ENCODE assay signal across 9 cellular contexts in the genomic region with DNA sequence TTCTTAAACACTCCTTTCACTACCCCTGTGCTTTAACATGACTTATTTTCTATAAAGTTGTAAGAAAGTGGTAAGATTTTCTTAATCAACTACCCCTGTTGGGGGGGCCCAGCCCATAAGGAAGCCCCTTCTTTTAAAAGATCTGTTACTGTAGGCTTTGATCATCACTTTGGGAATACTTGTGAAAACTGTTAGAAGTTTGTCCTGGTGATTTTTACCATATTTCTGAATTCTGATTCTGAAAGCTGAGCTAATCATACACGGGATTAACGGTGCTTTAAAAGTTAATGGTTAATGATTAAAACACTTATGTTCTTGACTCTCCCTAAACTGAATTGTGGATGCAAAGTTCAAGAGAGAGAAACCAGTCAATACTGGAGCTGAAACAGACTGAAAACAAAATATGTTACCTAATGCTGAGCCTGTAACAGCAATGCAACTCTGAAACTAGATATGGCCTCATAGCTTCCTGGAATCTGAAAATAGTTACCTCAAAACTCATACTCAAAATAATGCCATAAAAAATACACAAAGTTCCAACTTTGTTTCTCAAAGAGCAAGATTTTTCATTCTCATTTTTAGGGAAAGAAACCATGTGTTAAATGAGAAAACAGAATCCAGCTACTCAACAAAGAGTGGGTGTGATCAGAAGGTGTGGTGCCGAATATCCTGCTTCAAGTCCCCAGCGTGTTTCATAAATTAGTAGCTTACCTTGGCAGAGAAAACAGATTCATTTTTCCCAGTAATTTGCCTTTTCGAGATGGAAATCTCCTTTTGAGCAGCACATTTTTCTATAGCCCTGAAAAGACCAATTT.
DNase-seq lines count a peak whose midpoint lies in the region; ATAC-seq and FAIRE-seq lines count a peak whose summit lies in the region.
"Had no signal": no experiment of that assay in that cellular context is flagged by ENCODE, and none has a peak within 500 bp of the region (broad histone marks: within the 10 kb centered on the region; RNA-seq: fewer than 3 reads in every experiment).

No MANE protein-coding gene starts in this region.

- H3K27me3 ChIP-seq in adipocyte (replicated peaks; ENCODE audit: control insufficient read depth, insufficient read depth, low read length) (no peaks in the 10 kb centered on the region), muscle layer of duodenum (ENCODE audit: low read depth, low read length) (no peaks in the 10 kb centered on the region)

- H3K36me3 Mint-ChIP-seq in stimulated activated memory B cell treated with anti-CD40 and anti-IgM and Interleukin-4, amounts not matched to agents 10 μg/mL and 1 μg/mL and 100 μg/mL, for 72 hours: no peaks in the 10 kb centered on the region
- H3K36me3 Mint-ChIP-seq: naive B cell had no signal

- H3K9me3 Mint-ChIP-seq in stimulated activated memory B cell treated with anti-CD40 and anti-IgM and Interleukin-4, amounts not matched to agents 10 μg/mL and 1 μg/mL and 100 μg/mL, for 72 hours: no peaks in the 10 kb centered on the region
- H3K9me3 Mint-ChIP-seq: naive B cell had no signal

- peak overlapping the region; percentile 61 for H3K4me3 ChIP-seq in adipocyte (ENCODE audit: low read length)
- H3K4me3 ChIP-seq in muscle layer of duodenum (ENCODE audit: low read depth in 1 of 2, low read length in 2 of 2): peak overlapping the region in 1 of 2 donors; percentile 5

- H3K4me1 ChIP-seq in adipocyte (ENCODE audit: control insufficient read depth, insufficient read depth, low read length) (peaks cover 59% of the 10 kb centered on the region), muscle layer of duodenum (ENCODE audit: control insufficient read depth in 1 of 2, insufficient read depth in 2 of 2, low read length in 2 of 2) (peaks cover 4 to 5% of the 10 kb centered on the region in 2 donors)

- H3K27ac ChIP-seq in muscle layer of duodenum (ENCODE audit: low read length): peak overlapping the region; percentile 72

- FAIRE-seq in GM18507 (lab: Jason Lieb, UNC): no peak

- H3K9ac ChIP-seq in adipocyte (ENCODE audit: low read length): peak overlapping the region; percentile 85

- H3K36me3 ChIP-seq in adipocyte (ENCODE audit: control insufficient read depth, insufficient read depth, low read length, severe bottlenecking): no peaks in the 10 kb centered on the region
- H3K36me3 ChIP-seq in muscle layer of duodenum (ENCODE audit: control insufficient read depth in 1 of 2, insufficient read depth in 2 of 2, low read length in 2 of 2): no peaks in the 10 kb centered on the region

- DNase-seq in GM18507 (ENCODE audit: extremely low spot score, insufficient read length, low read depth): peak; percentile 26
- DNase-seq in adipocyte (ENCODE audit: low read depth): peak; percentile 79
- no peak for DNase-seq in COLO829 (ENCODE audit: low spot score)
- DNase-seq in activated naive CD4-positive, alpha-beta T cell treated with Interleukin-2 at 50 U/mL for 16 hours: no peak
- no peak for DNase-seq in DMS153 (lab: John Stamatoyannopoulos, UW)
- DNase-seq: naive B cell had no signal

- H3K4me1 Mint-ChIP-seq in stimulated activated memory B cell treated with anti-CD40 and anti-IgM and Interleukin-4, amounts not matched to agents 10 μg/mL and 1 μg/mL and 100 μg/mL, for 72 hours: peaks cover 15% of the 10 kb centered on the region

- H3K4me3 Mint-ChIP-seq in stimulated activated memory B cell treated with anti-CD40 and anti-IgM and Interleukin-4, amounts not matched to agents 10 μg/mL and 1 μg/mL and 100 μg/mL, for 72 hours: no peak overlapping the region
- H3K4me3 Mint-ChIP-seq: naive B cell had no signal

- peak; percentile 76 for ATAC-seq in HG02588 (IDR thresholded peaks at IDR 0.05; ENCODE audit: unreplicated experiment)
- no peak for ATAC-seq in stimulated activated memory B cell treated with anti-CD40 and anti-IgM and Interleukin-4, amounts not matched to agents 10 μg/mL and 1 μg/mL and 100 μg/mL, for 72 hours

- H3K9me3 ChIP-seq in adipocyte (ENCODE audit: control insufficient read depth, low read length) (no peaks in the 10 kb centered on the region), muscle layer of duodenum (ENCODE audit: control insufficient read depth in 1 of 2, low read length in 2 of 2) (no peaks in the 10 kb centered on the region)

- H3K27me3 Mint-ChIP-seq in stimulated activated memory B cell treated with anti-CD40 and anti-IgM and Interleukin-4, amounts not matched to agents 10 μg/mL and 1 μg/mL and 100 μg/mL, for 72 hours: no peaks in the 10 kb centered on the region

- no peak overlapping the region for H3K27ac Mint-ChIP-seq in stimulated activated memory B cell treated with anti-CD40 and anti-IgM and Interleukin-4, amounts not matched to agents 10 μg/mL and 1 μg/mL and 100 μg/mL, for 72 hours

Comparison
In these comparisons a context has a peak if more than half of its experiments do, and no peak if none do; other contexts are left out.
1. DNase-seq: peak in GM18507 (single experiment) and adipocyte (single experiment); none in COLO829 (single experiment), activated naive CD4-positive, alpha-beta T cell treated with Interleukin-2 at 50 U/mL for 16 hours (single experiment) and DMS153 (single experiment).